Comparison of ENCODE assay signal across 39 cellular contexts in the genomic region with DNA sequence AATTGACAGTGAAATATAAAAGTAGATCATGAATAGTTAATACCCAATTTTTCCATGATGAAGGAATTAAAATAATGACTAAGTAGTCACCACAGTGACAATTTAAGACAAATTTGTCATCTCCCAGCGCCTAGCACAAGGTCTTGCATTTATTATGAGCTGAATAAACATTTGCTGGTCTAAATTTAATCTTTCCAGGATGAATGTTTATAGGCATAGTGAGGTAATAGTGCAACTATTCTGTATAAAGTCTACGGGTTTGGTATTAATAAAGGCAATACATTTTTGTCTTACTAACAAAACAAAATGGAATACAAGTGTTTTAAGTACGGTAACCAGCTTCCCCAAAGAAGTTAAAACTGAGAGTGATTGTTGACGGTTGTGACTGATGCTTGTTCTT.
"Had no signal": no experiment of that assay in that cellular context is flagged by ENCODE, and none has a peak within 500 bp of the region (broad histone marks: within the 10 kb centered on the region; RNA-seq: fewer than 3 reads in every experiment).

No MANE protein-coding gene starts in this region.

- H3K4me3 ChIP-seq: adrenal gland, MG63, PC-9 had no signal

- H3K27me3 ChIP-seq: adrenal gland, brain microvascular endothelial cell, MG63 had no signal

- H3K27me3 Mint-ChIP-seq: activated B cell treated with CpG ODN at 0.5 μM for 24 hours; activated CD4-positive, alpha-beta memory T cell treated with anti-CD3 and anti-CD28 coated beads for 36 hours; activated CD8-positive, alpha-beta memory T cell treated with anti-CD3 and anti-CD28 coated beads, Interleukin-2, amount 10 ng/mL, durations not matched to agents 7 days and 5 days; activated naive CD4-positive, alpha-beta T cell treated with anti-CD3 and anti-CD28 coated beads, Interleukin-2, amount 50 U/mL, for 24 hours; activated T-helper 17 cell treated with anti-CD3 and anti-CD28 coated beads, Interleukin-2, amount 50 U/mL, for 72 hours had no signal

- H3K4me2 ChIP-seq: PC-9 had no signal

- H3K36me3 ChIP-seq: adrenal gland, brain microvascular endothelial cell, MG63 had no signal

- DNase-seq: activated B cell treated with CpG ODN at 0.5 μM for 24 hours; activated CD4-positive, alpha-beta memory T cell treated with anti-CD3 and anti-CD28 coated beads for 36 hours; activated CD4-positive, alpha-beta T cell treated with anti-CD3 and anti-CD28 coated beads for 4 hours; activated CD4-positive, alpha-beta T cell treated with anti-CD3 and anti-CD28 coated beads, Interleukin-2, amount 50 U/mL, for 1 hour; activated CD4-positive, CD25-positive, alpha-beta regulatory T cell treated with anti-CD3 and anti-CD28 coated beads, Interleukin-2, amount 50 U/mL, for 72 hours; activated CD8-positive, alpha-beta memory T cell treated with anti-CD3 and anti-CD28 coated beads for 24 hours; activated CD8-positive, alpha-beta memory T cell treated with anti-CD3 and anti-CD28 coated beads, Interleukin-2, amount 10 ng/mL, durations not matched to agents 7 days and 5 days; activated CD8-positive, alpha-beta memory T cell treated with anti-CD3 and anti-CD28 coated beads, Interleukin-2, amount 50 U/mL, for 48 hours; activated effector memory CD4-positive, alpha-beta T cell treated with anti-CD3 and anti-CD28 coated beads, Interleukin-2, amount 50 U/mL, for 16 hours; activated naive CD4-positive, alpha-beta T cell; activated naive CD8-positive, alpha-beta T cell treated with anti-CD3 and anti-CD28 coated beads, Interleukin-2, amount 10 ng/mL, durations not matched to agents 7 days and 5 days; activated T-cell treated with anti-CD3 and anti-CD28 coated beads, Interleukin-2, amount 50 U/mL, for 48 hours; adrenal gland; brain microvascular endothelial cell; central memory CD4-positive, alpha-beta T cell; Kasumi-1; MG63; NCI-H1048; NCI-H1105 treated with DMSO at 0.1 percent for 48 hours; NCI-H1436; NCI-H1694; NCI-H1930; NCI-H2081 treated with DMSO at 0.1 percent for 48 hours; NCI-H345; NCI-H526; NCI-H748 treated with DMSO at 0.1 percent for 48 hours; NK-92 treated with Interleukin-12 subunit alpha and Interleukin-12 subunit beta, amount 100 ng/mL, for 24 hours; PC-9; SIG-M5; T-helper 1 cell; T-helper 2 cell; T-helper 9 cell had no signal

- H3K4me3 Mint-ChIP-seq: activated B cell treated with CpG ODN at 0.5 μM for 24 hours; activated CD4-positive, alpha-beta memory T cell treated with anti-CD3 and anti-CD28 coated beads for 36 hours; activated CD8-positive, alpha-beta memory T cell treated with anti-CD3 and anti-CD28 coated beads, Interleukin-2, amount 10 ng/mL, durations not matched to agents 7 days and 5 days; activated naive CD4-positive, alpha-beta T cell treated with anti-CD3 and anti-CD28 coated beads, Interleukin-2, amount 50 U/mL, for 24 hours; activated naive CD8-positive, alpha-beta T cell treated with anti-CD3 and anti-CD28 coated beads, Interleukin-2, amount 10 ng/mL, durations not matched to agents 7 days and 5 days; activated T-helper 17 cell treated with anti-CD3 and anti-CD28 coated beads, Interleukin-2, amount 50 U/mL, for 72 hours had no signal

- H3K36me3 Mint-ChIP-seq: activated CD4-positive, alpha-beta memory T cell treated with anti-CD3 and anti-CD28 coated beads for 36 hours; activated CD8-positive, alpha-beta memory T cell treated with anti-CD3 and anti-CD28 coated beads, Interleukin-2, amount 10 ng/mL, durations not matched to agents 7 days and 5 days; activated naive CD4-positive, alpha-beta T cell treated with anti-CD3 and anti-CD28 coated beads, Interleukin-2, amount 50 U/mL, for 24 hours; activated naive CD8-positive, alpha-beta T cell treated with anti-CD3 and anti-CD28 coated beads, Interleukin-2, amount 10 ng/mL, durations not matched to agents 7 days and 5 days had no signal

- H2AFZ ChIP-seq: PC-9 had no signal

- H3K4me1 Mint-ChIP-seq: activated B cell treated with CpG ODN at 0.5 μM for 24 hours; activated CD8-positive, alpha-beta memory T cell treated with anti-CD3 and anti-CD28 coated beads, Interleukin-2, amount 10 ng/mL, durations not matched to agents 7 days and 5 days; activated naive CD4-positive, alpha-beta T cell treated with anti-CD3 and anti-CD28 coated beads, Interleukin-2, amount 50 U/mL, for 24 hours; activated naive CD8-positive, alpha-beta T cell treated with anti-CD3 and anti-CD28 coated beads, Interleukin-2, amount 10 ng/mL, durations not matched to agents 7 days and 5 days; activated T-helper 17 cell treated with anti-CD3 and anti-CD28 coated beads, Interleukin-2, amount 50 U/mL, for 72 hours had no signal

- H3K9me3 ChIP-seq: adrenal gland, MG63 had no signal

- H3K4me1 ChIP-seq: adrenal gland had no signal

- FAIRE-seq: RCC 7860 had no signal

- H3K9me3 Mint-ChIP-seq: activated B cell treated with CpG ODN at 0.5 μM for 24 hours; activated CD4-positive, alpha-beta memory T cell treated with anti-CD3 and anti-CD28 coated beads for 36 hours; activated naive CD4-positive, alpha-beta T cell treated with anti-CD3 and anti-CD28 coated beads, Interleukin-2, amount 50 U/mL, for 24 hours; activated naive CD8-positive, alpha-beta T cell treated with anti-CD3 and anti-CD28 coated beads, Interleukin-2, amount 10 ng/mL, durations not matched to agents 7 days and 5 days; activated T-helper 17 cell treated with anti-CD3 and anti-CD28 coated beads, Interleukin-2, amount 50 U/mL, for 72 hours had no signal

- H3K27ac Mint-ChIP-seq: activated B cell treated with CpG ODN at 0.5 μM for 24 hours; activated CD4-positive, alpha-beta memory T cell treated with anti-CD3 and anti-CD28 coated beads for 36 hours; activated CD8-positive, alpha-beta memory T cell treated with anti-CD3 and anti-CD28 coated beads, Interleukin-2, amount 10 ng/mL, durations not matched to agents 7 days and 5 days; activated naive CD4-positive, alpha-beta T cell treated with anti-CD3 and anti-CD28 coated beads, Interleukin-2, amount 50 U/mL, for 24 hours; activated naive CD8-positive, alpha-beta T cell treated with anti-CD3 and anti-CD28 coated beads, Interleukin-2, amount 10 ng/mL, durations not matched to agents 7 days and 5 days; activated T-helper 17 cell treated with anti-CD3 and anti-CD28 coated beads, Interleukin-2, amount 50 U/mL, for 72 hours had no signal

- ATAC-seq: activated CD8-positive, alpha-beta memory T cell treated with anti-CD3 and anti-CD28 coated beads, Interleukin-2, amount 10 ng/mL, durations not matched to agents 7 days and 5 days; activated T-helper 17 cell treated with anti-CD3 and anti-CD28 coated beads, Interleukin-2, amount 50 U/mL, for 72 hours; Right ventricle myocardium inferior; SK-N-SH treated with all-trans-retinoic acid at 6 μM for 48 hours had no signal

- H3K27ac ChIP-seq: adrenal gland, brain microvascular endothelial cell, PC-9, RWPE1, VCaP had no signal
